16 cellular contexts compared by ENCODE assay signal in the genomic region with DNA sequence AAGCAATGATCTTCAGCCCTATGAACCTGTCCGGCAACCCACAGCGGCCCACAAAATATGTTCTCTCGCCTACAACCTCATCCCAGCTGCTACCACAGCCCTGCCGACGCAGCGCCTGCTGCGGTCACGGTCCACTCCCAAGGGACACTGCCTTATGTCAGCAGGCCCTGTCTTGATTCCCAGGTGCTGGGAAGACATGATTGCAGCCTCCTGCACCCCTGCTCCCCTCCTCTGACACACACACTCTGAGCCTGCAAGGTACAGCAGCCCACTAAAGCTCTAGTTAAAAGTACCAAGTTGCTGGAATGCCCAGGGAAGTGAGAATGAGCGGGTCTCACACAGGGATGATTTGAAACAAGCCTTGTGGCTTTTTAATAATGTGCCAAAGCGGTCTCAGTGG.
A peak's percentile ranks its signal among the peaks of the same experiment; 100 is the strongest.
DNase-seq lines count a peak whose midpoint lies in the region; ATAC-seq lines count a peak whose summit lies in the region.
"Had no signal": no experiment of that assay in that cellular context is flagged by ENCODE, and none has a peak within 500 bp of the region (broad histone marks: within the 10 kb centered on the region; RNA-seq: fewer than 3 reads in every experiment).

No MANE protein-coding gene starts in this region.

- H3K36me3 ChIP-seq in ectodermal cell (ENCODE audit: control insufficient read depth, insufficient read depth, low read length) = no peaks in the 10 kb centered on the region
- H3K36me3 ChIP-seq: left lung, thyroid gland had no signal

- no peaks in the 10 kb centered on the region for H3K27me3 ChIP-seq in ectodermal cell (ENCODE audit: control insufficient read depth, insufficient read depth, low read length, poor library complexity, severe bottlenecking)
- H3K27me3 ChIP-seq: left lung, thyroid gland had no signal

- peak; percentile 73 for DNase-seq in NCI-H2107 (lab: John Stamatoyannopoulos, UW)
- no peak for DNase-seq in kidney tubule cell (ENCODE audit: low spot score)
- DNase-seq in NCI-H2081 treated with DMSO at 0.1 percent for 48 hours (lab: John Stamatoyannopoulos, UW) = no peak
- DNase-seq in kidney glomerular epithelial cell (lab: John Stamatoyannopoulos, UW) = no peak
- DNase-seq: activated CD4-positive, alpha-beta memory T cell treated with anti-CD3 and anti-CD28 coated beads, Interleukin-2, amount 10 ng/mL, durations not matched to agents 7 days and 5 days; CD4-positive, alpha-beta memory T cell; cortex of kidney; GOT3; NCI-H2029 treated with DMSO at 0.1 percent for 48 hours; thyroid gland had no signal

- no peak overlapping the region for H3K4me3 ChIP-seq in ectodermal cell (ENCODE audit: insufficient read depth, low read depth, low read length)
- H3K4me3 ChIP-seq: left lung, SK-N-MC, thyroid gland had no signal

- WGBS in ectodermal cell, 2 experiments = 85% methylated on average over 10 of the region's 10 CpGs

- H3K4me1 ChIP-seq in ectodermal cell (ENCODE audit: control insufficient read depth, insufficient read depth, low read length) = peaks cover 39% of the 10 kb centered on the region
- H3K4me1 ChIP-seq: left lung, thyroid gland had no signal

- peak; percentile 39 for ATAC-seq in GM21360 (IDR thresholded peaks at IDR 0.05; ENCODE audit: unreplicated experiment)
- ATAC-seq in HG03025 (IDR thresholded peaks at IDR 0.05; ENCODE audit: low FRiP score, unreplicated experiment) = no peak
- ATAC-seq: activated T-helper 17 cell treated with anti-CD3 and anti-CD28 coated beads, Interleukin-2, amount 50 U/mL, for 72 hours; left lung had no signal

- peak overlapping the region; percentile 27 for H3K27ac ChIP-seq in ectodermal cell (ENCODE audit: insufficient read depth, low read depth, low read length, poor library complexity, severe bottlenecking)
- H3K27ac ChIP-seq: left lung, SK-N-MC, thyroid gland had no signal

- no peaks in the 10 kb centered on the region for H3K9me3 ChIP-seq in ectodermal cell (ENCODE audit: control insufficient read depth, low read length)
- H3K9me3 ChIP-seq: left lung, thyroid gland had no signal
